ENCODE assay signal across 8 cellular contexts in the genomic region with DNA sequence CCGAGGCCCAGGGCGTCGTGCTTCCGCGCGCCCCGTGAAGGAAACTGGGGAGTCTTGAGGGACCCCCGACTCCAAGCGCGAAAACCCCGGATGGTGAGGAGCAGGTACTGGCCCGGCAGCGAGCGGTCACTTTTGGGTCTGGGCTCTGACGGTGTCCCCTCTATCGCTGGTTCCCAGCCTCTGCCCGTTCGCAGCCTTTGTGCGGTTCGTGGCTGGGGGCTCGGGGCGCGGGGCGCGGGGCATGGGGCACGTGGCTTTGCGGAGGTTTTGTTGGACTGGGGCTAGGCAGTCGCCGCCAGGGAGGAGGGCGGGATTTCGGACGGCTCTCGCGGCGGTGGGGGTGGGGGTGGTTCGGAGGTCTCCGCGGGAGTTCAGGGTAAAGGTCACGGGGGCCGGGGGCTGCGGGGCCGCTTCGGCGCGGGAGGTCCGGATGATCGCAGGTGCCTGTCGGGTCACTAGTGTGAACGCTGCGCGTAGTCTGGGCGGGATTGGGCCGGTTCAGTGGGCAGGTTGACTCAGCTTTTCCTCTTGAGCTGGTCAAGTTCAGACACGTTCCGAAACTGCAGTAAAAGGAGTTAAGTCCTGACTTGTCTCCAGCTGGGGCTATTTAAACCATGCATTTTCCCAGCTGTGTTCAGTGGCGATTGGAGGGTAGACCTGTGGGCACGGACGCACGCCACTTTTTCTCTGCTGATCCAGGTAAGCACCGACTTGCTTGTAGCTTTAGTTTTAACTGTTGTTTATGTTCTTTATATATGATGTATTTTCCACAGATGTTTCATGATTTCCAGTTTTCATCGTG. TPM values are rescaled to one million over a fixed set of nuclear protein-coding genes. Genes with fewer than 3 reads are reported as not detected.
DNase-seq lines count a peak whose midpoint lies in the region; ATAC-seq and TF ChIP-seq lines count a peak whose summit lies in the region.

No MANE protein-coding gene starts in this region.

- DNase-seq in AG10803 (ENCODE audit: low read depth) (peak; percentile 94), NCI-H345 (lab: John Stamatoyannopoulos, UW) (peak; percentile 94), chondrocyte (ENCODE audit: low spot score) (no peak), kidney glomerular epithelial cell (lab: John Stamatoyannopoulos, UW) (peak; percentile 91)
- DNase-seq in activated CD4-positive, CD25-positive, alpha-beta regulatory T cell treated with anti-CD3 and anti-CD28 coated beads, Interleukin-2, amount 50 U/mL, for 72 hours: peak; percentile 81
- peak; percentile 59 to 60 for DNase-seq in stimulated activated CD4-positive, alpha-beta T cell treated with anti-CD3 and anti-CD28 coated beads, Interleukin-15, amount 100 ng/mL, for 48 hours (ENCODE audit: low read depth in 2 of 2)

- no peaks in the 10 kb centered on the region for H3K27me3 Mint-ChIP-seq in chondrocyte (ENCODE audit: low read depth)

- H3K36me3 Mint-ChIP-seq in chondrocyte (ENCODE audit: low read depth): peaks cover 19% of the 10 kb centered on the region

- peak; percentile 53 for ATAC-seq in GM19035 (IDR thresholded peaks at IDR 0.05; ENCODE audit: unreplicated experiment)
- ATAC-seq in HG03342 (IDR thresholded peaks at IDR 0.05; ENCODE audit: unreplicated experiment): peak; percentile 56

- no peaks in the 10 kb centered on the region for H3K9me3 Mint-ChIP-seq in chondrocyte (ENCODE audit: low read depth)

- no peak for TF ChIP-seq CTCF in AG10803 (conservative IDR thresholded peaks at IDR 0.05; ENCODE audit: low read length)
- TF ChIP-seq CTCF in chondrocyte (IDR thresholded peaks at IDR 0.05): peak; percentile 61

- H3K4me3 Mint-ChIP-seq in chondrocyte (ENCODE audit: unreplicated experiment): peak overlapping the region; percentile 95

- H3K4me3 ChIP-seq in AG10803 (ENCODE audit: low read length): peak overlapping the region; percentile 97

- peak overlapping the region; percentile 99 for H3K27ac Mint-ChIP-seq in chondrocyte (ENCODE audit: unreplicated experiment)

- H3K4me1 Mint-ChIP-seq in chondrocyte (ENCODE audit: low read depth): peaks cover 32% of the 10 kb centered on the region

RNA-seq across cellular contexts. Expression of a gene that starts 0.6 kb away (rescaled TPM):
- total RNA-seq in chondrocyte: 146 to 160 TPM (median 158 TPM) in 3 replicates
